ENCODE assay signal across 1 cellular context in the genomic region with DNA sequence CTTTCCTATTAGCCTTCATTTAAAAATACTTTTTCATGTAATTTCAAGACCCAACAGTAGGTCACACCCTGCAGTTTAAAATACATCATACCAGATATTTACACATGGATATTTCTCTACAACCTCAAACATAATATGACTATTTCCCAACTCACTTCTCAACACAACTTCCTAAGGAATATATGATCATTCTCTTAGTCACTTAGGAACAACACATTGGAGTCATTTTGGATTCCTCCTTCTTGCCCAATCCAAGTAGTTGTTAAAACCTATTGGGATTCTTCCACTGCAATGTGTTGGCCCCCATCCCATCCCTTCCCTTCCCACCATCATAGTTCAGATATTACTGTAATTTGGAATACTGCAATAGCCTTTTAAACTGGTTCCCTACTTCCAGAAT.
TF ChIP-seq lines count a peak whose summit lies in the region.

No MANE protein-coding gene starts in this region.

TF ChIP-seq in A549, 52 proteins besides CTCF, POLR2A, EP300 and RAD21 (continued from another document):
- TF ChIP-seq RFX5 (IDR thresholded peaks at IDR 0.05) (no peak), CHD4 (IDR thresholded peaks at IDR 0.05; ENCODE audit: borderline replicate concordance) (no peak), MAZ (IDR thresholded peaks at IDR 0.05; ENCODE audit: borderline replicate concordance, low read depth, low read length) (no peak), BHLHE40 (IDR thresholded peaks at IDR 0.05; ENCODE audit: low read depth, low read length) (no peak)
- TF ChIP-seq, protein P1, sequence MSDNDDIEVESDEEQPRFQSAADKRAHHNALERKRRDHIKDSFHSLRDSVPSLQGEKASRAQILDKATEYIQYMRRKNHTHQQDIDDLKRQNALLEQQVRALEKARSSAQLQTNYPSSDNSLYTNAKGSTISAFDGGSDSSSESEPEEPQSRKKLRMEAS (IDR thresholded peaks at IDR 0.05) = no peak
